Comparison of ENCODE assay signal across 8 cellular contexts in the genomic region with DNA sequence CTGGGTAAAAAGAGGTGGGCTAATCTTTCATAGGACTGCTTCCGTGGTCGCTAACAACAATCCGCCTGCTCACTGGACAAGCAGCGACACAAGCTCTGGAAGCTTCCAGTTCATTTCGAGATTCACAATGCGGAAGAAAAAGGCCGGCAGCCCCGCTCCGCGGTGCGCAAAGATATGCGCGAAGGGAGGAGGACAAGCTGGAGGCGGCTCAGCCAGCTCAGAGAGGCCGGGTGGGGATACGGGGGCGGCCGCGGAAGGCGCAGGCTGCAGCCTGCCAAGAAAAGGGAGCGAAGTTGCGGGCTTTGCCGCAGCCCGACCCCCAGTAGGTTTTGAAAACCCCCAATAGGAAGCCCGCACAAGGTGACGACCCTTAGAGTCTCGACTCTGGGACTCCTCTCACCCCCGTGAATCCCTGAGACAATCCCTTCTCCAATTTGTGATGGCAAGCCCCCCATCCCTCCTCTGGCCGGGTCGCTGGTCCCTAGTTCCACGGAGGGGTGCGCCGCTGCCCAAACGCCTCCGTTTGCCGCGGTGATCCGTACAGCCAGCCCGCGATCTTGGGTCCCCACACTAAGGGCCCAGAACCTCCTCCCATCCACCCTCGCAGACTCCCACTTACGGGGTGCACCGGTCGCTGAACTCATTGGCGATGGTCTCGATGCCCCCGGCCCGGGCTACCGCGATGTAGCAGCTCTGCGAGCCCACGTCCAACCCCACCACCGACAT. TPM values are rescaled to one million over a fixed set of nuclear protein-coding genes. Genes with fewer than 3 reads are reported as not detected.
DNase-seq lines count a peak whose midpoint lies in the region; ATAC-seq, FAIRE-seq and TF ChIP-seq lines count a peak whose summit lies in the region.

No MANE protein-coding gene starts in this region.

- H3K4me3 ChIP-seq in DOHH2 (ENCODE audit: low read length) (peak overlapping the region; percentile 78), Loucy (ENCODE audit: low read length, poor library complexity, severe bottlenecking) (peak overlapping the region; percentile 76), WI38 (ENCODE audit: low read depth, low read length) (peak overlapping the region; percentile 93), kidney (ENCODE audit: low read length in 2 of 2) (peak overlapping the region; percentile 77 to 88)

- no peaks in the 10 kb centered on the region for H3K9me2 ChIP-seq in DOHH2 (replicated peaks; ENCODE audit: control insufficient read depth, low read length)
- H3K9me2 ChIP-seq in Loucy (replicated peaks; ENCODE audit: low read depth, low read length), result no peaks in the 10 kb centered on the region

- H3K79me2 ChIP-seq in DOHH2 (ENCODE audit: control insufficient read depth, low read length), result peaks cover 62% of the 10 kb centered on the region
- peaks cover 61% of the 10 kb centered on the region for H3K79me2 ChIP-seq in Loucy (ENCODE audit: insufficient read depth, low read length)

- intact Hi-C loops in kidney (cut with DNase I), result no loop called here

- peaks cover 25% of the 10 kb centered on the region for H3K4me1 ChIP-seq in DOHH2 (ENCODE audit: control insufficient read depth, low read length)
- H3K4me1 ChIP-seq in Loucy (ENCODE audit: insufficient read depth, low read length, poor library complexity, severe bottlenecking), result peaks cover 48% of the 10 kb centered on the region
- peaks cover 0 to 14% of the 10 kb centered on the region in 2 donors for H3K4me1 ChIP-seq in kidney (ENCODE audit: control insufficient read depth in 1 of 2, insufficient read depth in 1 of 2, low read depth in 1 of 2, low read length in 2 of 2)

- H4K20me1 ChIP-seq in DOHH2 (ENCODE audit: control insufficient read depth, insufficient read depth, low read depth, low read length) (peaks cover 15% of the 10 kb centered on the region; the same call in 1 of the 2 replicates), Loucy (ENCODE audit: insufficient read depth, low read length, poor library complexity, severe bottlenecking) (peaks cover 40% of the 10 kb centered on the region)

- H3K4me2 ChIP-seq in DOHH2 (ENCODE audit: low read length), result peak overlapping the region; percentile 95
- peak overlapping the region; percentile 98 for H3K4me2 ChIP-seq in Loucy (ENCODE audit: low read depth, low read length, poor library complexity, severe bottlenecking)

- no peak for FAIRE-seq in kidney (lab: Jason Lieb, UNC)

- H3K27ac ChIP-seq in DOHH2 (ENCODE audit: low read depth, low read length), result peak overlapping the region; percentile 60
- peak overlapping the region; percentile 99 to 100 for H3K27ac ChIP-seq in kidney (ENCODE audit: low read depth in 2 of 2, low read length in 2 of 2)

- DNase-seq in central memory CD4-positive, alpha-beta T cell, result peak; percentile 51
- DNase-seq in kidney (peak; percentile 85), NCI-H1436 (lab: John Stamatoyannopoulos, UW) (no peak)
- DNase-seq in stimulated activated CD4-positive, alpha-beta T cell treated with anti-CD3 and anti-CD28 coated beads, Interleukin-12 subunit alpha, Interleukin-12 subunit beta, amount 100 ng/mL, for 48 hours (ENCODE audit: low read depth in 2 of 3, low spot score in 1 of 3), result peak; percentile 38 to 57 (median 47)

- no peaks in the 10 kb centered on the region for H3K9me3 ChIP-seq in DOHH2 (ENCODE audit: control insufficient read depth, insufficient read depth, low read length)
- no peaks in the 10 kb centered on the region for H3K9me3 ChIP-seq in Loucy (ENCODE audit: insufficient read depth, low read depth, low read length)
- H3K9me3 ChIP-seq in kidney (ENCODE audit: control insufficient read depth in 1 of 2, low read length in 2 of 2), result no peaks in the 10 kb centered on the region

- H3K27me3 ChIP-seq in DOHH2 (ENCODE audit: control insufficient read depth, low read length) (no peaks in the 10 kb centered on the region), Loucy (ENCODE audit: insufficient read depth, low read length, poor library complexity, severe bottlenecking) (no peaks in the 10 kb centered on the region)

- H3K36me3 ChIP-seq in DOHH2 (ENCODE audit: control insufficient read depth, low read length), result peaks cover 49% of the 10 kb centered on the region
- H3K36me3 ChIP-seq in Loucy (ENCODE audit: insufficient read depth, low read length), result peaks cover 4% of the 10 kb centered on the region; the same call in 1 of the 2 replicates
- H3K36me3 ChIP-seq in kidney (ENCODE audit: control insufficient read depth in 1 of 2, insufficient read depth in 2 of 2, low read length in 2 of 2), result no peaks in the 10 kb centered on the region

- peak overlapping the region; percentile 77 for H3K9ac ChIP-seq in Loucy (ENCODE audit: low read depth, low read length, poor library complexity, severe bottlenecking)
- H3K9ac ChIP-seq in kidney (ENCODE audit: low read length in 2 of 2), result peak overlapping the region; percentile 98 to 99

- H3F3A ChIP-seq in DOHH2 (ENCODE audit: control insufficient read depth, insufficient read depth), result no peaks in the 10 kb centered on the region
- H3F3A ChIP-seq in Loucy (ENCODE audit: low read depth), result no peaks in the 10 kb centered on the region

- peak overlapping the region; percentile 96; the same call in 1 of the 2 replicates for H2AFZ ChIP-seq in Loucy (ENCODE audit: low read length)

- TF ChIP-seq CTCF in DOHH2 (IDR thresholded peaks at IDR 0.05; ENCODE audit: low read depth, low read length, poor library complexity, severe bottlenecking) (no peak), Loucy (conservative IDR thresholded peaks at IDR 0.05; ENCODE audit: low read length) (no peak), WI38 (IDR thresholded peaks at IDR 0.05; ENCODE audit: low read depth, low read length) (no peak), kidney (IDR thresholded peaks at IDR 0.05; ENCODE audit: borderline replicate concordance, extremely low read depth, insufficient read depth) (no peak)

- ATAC-seq in GM21717 (IDR thresholded peaks at IDR 0.05; ENCODE audit: unreplicated experiment), result peak; percentile 25

RNA-seq across cellular contexts. Expression of a gene that starts 0.7 kb away (rescaled TPM):
- 46.2 TPM for total RNA-seq in kidney
- 66.2 TPM for polyA plus RNA-seq in kidney (ENCODE audit: insufficient read depth, low read depth, low replicate concordance)

RNA-seq across cellular contexts. Expression of a gene that starts 38.8 kb away (rescaled TPM):
- 7.7 TPM for total RNA-seq in kidney
- 5.9 TPM for polyA plus RNA-seq in kidney (ENCODE audit: insufficient read depth, low read depth, low replicate concordance)
